Comparison of ENCODE assay signal across 8 cellular contexts in genomic region chr6:120826253-120826652, GRCh38.
DNase-seq lines count a peak whose midpoint lies in the region; ATAC-seq and TF ChIP-seq lines count a peak whose summit lies in the region.

No MANE protein-coding gene starts in this region.

- ATAC-seq in heart right ventricle (no peak), Right ventricle myocardium superior (ENCODE audit: poor library complexity) (no peak), GM21529 (IDR thresholded peaks at IDR 0.05; ENCODE audit: unreplicated experiment) (no peak), HG03135 (IDR thresholded peaks at IDR 0.05; ENCODE audit: unreplicated experiment) (no peak)

- H3K4me3 ChIP-seq in heart right ventricle, result no peak overlapping the region
- no peak overlapping the region for H3K4me3 ChIP-seq in colonic mucosa

- no peak overlapping the region for H3K9ac ChIP-seq in colonic mucosa (ENCODE audit: low read depth in 2 of 2, low read length in 2 of 2)

- no peak for DNase-seq in heart right ventricle
- DNase-seq in Right ventricle myocardium superior, result no peak
- peak; percentile 42 for DNase-seq in NCI-H2171 treated with DMSO at 0.1 percent for 48 hours (lab: John Stamatoyannopoulos, UW)
- DNase-seq in colonic mucosa, result peak; percentile 27
- DNase-seq in renal cortical epithelial cell (ENCODE audit: low read depth), result peak; percentile 27
- DNase-seq in activated CD8-positive, alpha-beta memory T cell treated with anti-CD3 and anti-CD28 coated beads, Interleukin-2, amount 50 U/mL, for 48 hours, result no peak

- H3K36me3 ChIP-seq in heart right ventricle (no peaks in the 10 kb centered on the region), colonic mucosa (no peaks in the 10 kb centered on the region)

- WGBS in heart right ventricle, 2 donors, result 53 to 67% methylated on average over 2 of the region's 2 CpGs

- H3K9me3 ChIP-seq in heart right ventricle (peaks cover 0 to 13% (median 0%) of the 10 kb centered on the region in 11 donors), colonic mucosa (no peaks in the 10 kb centered on the region)

- TF ChIP-seq CTCF in heart right ventricle (IDR thresholded peaks at IDR 0.05) (peak in 6 of 9 donors; percentile 24 to 54 (median 34)), colonic mucosa (IDR thresholded peaks at IDR 0.05) (peak; percentile 43)

- H3K27ac ChIP-seq in heart right ventricle (no peak overlapping the region), colonic mucosa (no peak overlapping the region)

- H3K27me3 ChIP-seq in heart right ventricle (no peaks in the 10 kb centered on the region), colonic mucosa (no peaks in the 10 kb centered on the region)

- H3K4me1 ChIP-seq in heart right ventricle (no peaks in the 10 kb centered on the region), colonic mucosa (no peaks in the 10 kb centered on the region)

- intact Hi-C loops in heart right ventricle (cut with DNase I) (no loop called here), Right ventricle myocardium superior (cut with DNase I) (no loop called here), colonic mucosa (cut with DNase I) (loop anchor here (5.0 to 10.0 kb wide), 2 partner anchors 419 to 1081 kb away; no protein-coding TSS in a partner anchor)

Comparison
In these comparisons a context has a peak if more than half of its experiments do, and no peak if none do; other contexts are left out.
1. DNase-seq: peak in NCI-H2171 treated with DMSO at 0.1 percent for 48 hours (single experiment), colonic mucosa (single experiment) and renal cortical epithelial cell (single experiment); none in heart right ventricle (0 of 2), Right ventricle myocardium superior (single experiment) and activated CD8-positive, alpha-beta memory T cell treated with anti-CD3 and anti-CD28 coated beads, Interleukin-2, amount 50 U/mL, for 48 hours (single experiment).